In the genomic region with DNA sequence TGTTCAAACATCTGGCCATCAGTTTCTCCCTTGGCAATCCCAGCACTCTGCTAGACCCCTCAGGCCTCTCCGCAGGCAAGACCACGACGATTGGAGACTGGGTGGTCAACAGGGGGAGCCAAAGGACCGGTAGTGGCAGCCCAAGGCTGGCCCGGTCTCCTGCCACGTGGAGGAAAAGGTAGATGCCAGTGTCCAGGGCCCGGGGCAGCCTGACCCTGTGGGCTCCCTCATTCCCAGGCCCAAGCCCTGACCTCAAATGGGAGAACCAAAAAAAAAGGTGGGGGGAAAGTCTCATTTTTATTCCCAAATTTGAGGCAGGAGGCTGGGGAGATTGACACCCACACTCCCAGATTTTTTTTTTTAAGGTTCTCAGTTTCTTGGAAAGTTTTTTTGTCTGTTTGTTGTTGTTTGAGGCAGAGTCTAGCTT, we compare ENCODE assay signal across 8 cellular contexts. TPM values are rescaled to one million over a fixed set of nuclear protein-coding genes. Genes with fewer than 3 reads are reported as not detected.
DNase-seq lines count a peak whose midpoint lies in the region; ATAC-seq and TF ChIP-seq lines count a peak whose summit lies in the region.

No MANE protein-coding gene starts in this region.

- POLR2A ChIA-PET in CD4-positive, alpha-beta T cell (lab: Charles Lee) = interaction anchor here (1.0 to 2.5 kb wide), 4 partner anchors 34 to 161 kb away, joined by 3 to 9 read pairs (median 4); a partner anchor contains a TSS

- no peak overlapping the region for H3K4me3 Mint-ChIP-seq in CD4-positive, alpha-beta T cell
- H3K4me3 Mint-ChIP-seq in HFFc6 = no peak overlapping the region

- H3K27ac Mint-ChIP-seq in CD4-positive, alpha-beta T cell = no peak overlapping the region
- peak overlapping the region; percentile 94 for H3K27ac Mint-ChIP-seq in HFFc6

- CTCF ChIA-PET in CD4-positive, alpha-beta T cell (lab: Charles Lee) = interaction anchor here (0.6 to 6.6 kb wide), 11 partner anchors 21 to 160 kb away, joined by 3 to 36 read pairs (median 4); a partner anchor contains a TSS

- no peaks in the 10 kb centered on the region for H3K27me3 Mint-ChIP-seq in CD4-positive, alpha-beta T cell
- peaks cover 3% of the 10 kb centered on the region for H3K27me3 Mint-ChIP-seq in HFFc6 (ENCODE audit: insufficient read depth)

- no peaks in the 10 kb centered on the region for H3K9me3 Mint-ChIP-seq in CD4-positive, alpha-beta T cell
- no peaks in the 10 kb centered on the region for H3K9me3 Mint-ChIP-seq in HFFc6

- no peaks in the 10 kb centered on the region for H3K9me3 ChIP-seq in CD4-positive, alpha-beta T cell (ENCODE audit: control insufficient read depth, low read length)

- H3K27ac ChIP-seq in CD4-positive, alpha-beta T cell (ENCODE audit: low read depth, low read length) = no peak overlapping the region

- peak; percentile 64 to 81 (median 74) for DNase-seq in CD4-positive, alpha-beta T cell
- DNase-seq in HFFc6 (peak; percentile 66), NCI-H748 treated with DMSO at 0.1 percent for 48 hours (lab: John Stamatoyannopoulos, UW) (peak; percentile 76), dermis microvascular lymphatic vessel endothelial cell (ENCODE audit: low read depth in 2 of 2) (peak; percentile 65 to 87), medulla oblongata (ENCODE audit: extremely low spot score) (peak; percentile 76)
- peak; percentile 76 for DNase-seq in activated CD4-positive, alpha-beta T cell treated with anti-CD3 and anti-CD28 coated beads, Interleukin-2, amount 50 U/mL, for 4 hours
- DNase-seq in stimulated activated CD8-positive, alpha-beta memory T cell treated with anti-CD3 and anti-CD28 coated beads, Interleukin-15, amount 100 ng/mL, for 4 hours (ENCODE audit: low read depth in 2 of 2) = peak; percentile 51 to 61

- intact Hi-C loops in CD4-positive, alpha-beta T cell (cut with DNase I, micrococcal nuclease) = loop anchor here (1.0 kb wide), 5 partner anchors 22 to 238 kb away; no protein-coding TSS in a partner anchor

- peaks cover 8% of the 10 kb centered on the region for H3K4me1 Mint-ChIP-seq in CD4-positive, alpha-beta T cell (ENCODE audit: low read depth)
- peaks cover 58% of the 10 kb centered on the region for H3K4me1 Mint-ChIP-seq in HFFc6 (ENCODE audit: low read depth)

- peak; percentile 98 for TF ChIP-seq CTCF in CD4-positive, alpha-beta T cell (IDR thresholded peaks at IDR 0.05)
- peak; percentile 93 for TF ChIP-seq CTCF in HFFc6 (IDR thresholded peaks at IDR 0.05)

- ATAC-seq in CD4-positive, alpha-beta T cell (ENCODE audit: poor library complexity) = peak; percentile 79
- ATAC-seq in HG02678 (IDR thresholded peaks at IDR 0.05; ENCODE audit: unreplicated experiment) = no peak

- no peaks in the 10 kb centered on the region for H3K36me3 Mint-ChIP-seq in CD4-positive, alpha-beta T cell (ENCODE audit: low read depth)
- no peaks in the 10 kb centered on the region for H3K36me3 Mint-ChIP-seq in HFFc6 (ENCODE audit: low read depth)

- no peaks in the 10 kb centered on the region for H3K27me3 ChIP-seq in CD4-positive, alpha-beta T cell (ENCODE audit: control insufficient read depth, insufficient read depth, low read length)

RNA-seq across cellular contexts. Expression of a gene that starts 24.8 kb away (rescaled TPM):
- total RNA-seq in CD4-positive, alpha-beta T cell = 100 to 1,000 TPM; 172 to 175 TPM
- total RNA-seq in HFFc6 (2021; fragmentation: NEBNext Ultra II Directional; extraction: Animal tissue kit (Norgen Biotek cat#: 25700)) = 1,000 to 10,000 TPM; 1,971 to 2,311 (median 2,129) TPM
- total RNA-seq in dermis microvascular lymphatic vessel endothelial cell = 377 and 1,309 TPM in 2 replicates

RNA-seq across cellular contexts. Expression of a gene that starts 29.7 kb away (rescaled TPM):
- total RNA-seq in CD4-positive, alpha-beta T cell = 1 to 10 TPM in 1 of 2 experiments, under 1 TPM in 1; 0.80 to 1.3 TPM
- 1 to 10 TPM in 1 of 6 experiments, under 1 TPM in 5; 0.40 to 1.2 (median 0.71) TPM for total RNA-seq in HFFc6 (2021; fragmentation: NEBNext Ultra II Directional; extraction: Animal tissue kit (Norgen Biotek cat#: 25700))
- not detected in 2 replicates for total RNA-seq in dermis microvascular lymphatic vessel endothelial cell

RNA-seq across cellular contexts. Expression of a gene that starts 34.6 kb away (rescaled TPM):
- 100 to 1,000 TPM; 297 to 299 TPM for total RNA-seq in CD4-positive, alpha-beta T cell
- 100 to 1,000 TPM; 394 to 846 (median 814) TPM for total RNA-seq in HFFc6 (2021; fragmentation: NEBNext Ultra II Directional; extraction: Animal tissue kit (Norgen Biotek cat#: 25700))
- 2.0 and 35.9 TPM in 2 replicates for total RNA-seq in dermis microvascular lymphatic vessel endothelial cell

RNA-seq across cellular contexts. Expression of a gene that starts 38.1 kb away (rescaled TPM):
- not detected for total RNA-seq in CD4-positive, alpha-beta T cell
- 1 to 10 TPM; 3.4 to 5.6 (median 5.1) TPM for total RNA-seq in HFFc6 (2021; fragmentation: NEBNext Ultra II Directional; extraction: Animal tissue kit (Norgen Biotek cat#: 25700))
- total RNA-seq in dermis microvascular lymphatic vessel endothelial cell = 0.38 and 2.3 TPM in 2 replicates

RNA-seq across cellular contexts. Expression of a gene that starts 50.5 kb away (rescaled TPM):
- not detected for total RNA-seq in CD4-positive, alpha-beta T cell
- total RNA-seq in HFFc6 (2021; fragmentation: NEBNext Ultra II Directional; extraction: Animal tissue kit (Norgen Biotek cat#: 25700)) = not detected
- total RNA-seq in dermis microvascular lymphatic vessel endothelial cell = not detected in 2 replicates
